Comparison of ENCODE assay signal across 8 cellular contexts in the genomic region with DNA sequence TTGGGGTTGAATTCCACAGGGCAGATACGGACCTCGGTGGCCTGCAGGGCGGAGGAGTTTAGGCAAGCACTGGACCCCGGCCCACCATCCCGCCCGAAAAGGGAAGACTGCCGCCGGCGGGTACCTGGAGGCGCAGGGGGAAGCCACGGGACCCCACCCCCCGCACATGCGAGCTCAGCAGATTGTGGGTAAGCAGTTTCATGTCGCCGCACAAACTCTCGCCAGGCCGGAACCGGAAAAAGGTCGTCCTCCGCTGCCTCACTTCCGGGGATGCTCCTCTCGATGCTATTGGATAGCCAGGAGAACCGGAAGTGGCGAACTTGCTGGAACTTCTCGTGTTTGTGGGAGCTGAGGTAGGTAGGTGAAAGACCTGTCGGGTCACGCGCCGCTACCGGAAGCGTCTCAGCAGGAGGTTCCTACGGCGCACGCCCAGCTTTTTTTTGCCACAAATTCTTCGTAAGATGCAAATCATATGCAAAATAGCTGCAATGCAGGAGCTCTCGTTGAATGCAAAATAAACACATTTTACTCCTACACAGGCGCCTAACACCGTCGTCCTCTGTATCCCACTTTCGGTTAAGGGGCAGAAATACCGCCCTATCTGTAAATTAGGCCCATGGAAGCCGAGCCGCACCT. TPM values are rescaled to one million over a fixed set of nuclear protein-coding genes. Genes with fewer than 3 reads are reported as not detected.
A peak's percentile ranks its signal among the peaks of the same experiment; 100 is the strongest.
DNase-seq lines count a peak whose midpoint lies in the region; ATAC-seq and TF ChIP-seq lines count a peak whose summit lies in the region.

A gene (minus strand): TSS at position 235 of the 636 bp plus-strand sequence. CDS start 33 bp downstream, at position 202.

- no peak for TF ChIP-seq CTCF in CD4-positive, alpha-beta T cell (IDR thresholded peaks at IDR 0.05)
- no peak for TF ChIP-seq CTCF in lung (IDR thresholded peaks at IDR 0.05; ENCODE audit: control extremely low read depth, extremely low read depth)

- H3K4me1 Mint-ChIP-seq in CD4-positive, alpha-beta T cell (ENCODE audit: low read depth) = peaks cover 47% of the 10 kb centered on the region

- peaks cover 0 to 32% of the 10 kb centered on the region in 2 donors for H3K36me3 ChIP-seq in lung (ENCODE audit: control insufficient read depth in 2 of 2, insufficient read depth in 2 of 2, low read length in 2 of 2)

- peak within 1 kb of the TSS; percentile 92 for H3K4me3 Mint-ChIP-seq in CD4-positive, alpha-beta T cell

- intact Hi-C loops in CD4-positive, alpha-beta T cell (cut with DNase I, micrococcal nuclease) = loop anchor here (1.0 to 5.0 kb wide), 8 partner anchors 11 to 336 kb away; a partner anchor contains a TSS

- H3K27me3 Mint-ChIP-seq in CD4-positive, alpha-beta T cell = no peaks in the 10 kb centered on the region

- peak within 1 kb of the TSS; percentile 93 for H3K27ac ChIP-seq in CD4-positive, alpha-beta T cell (ENCODE audit: low read depth, low read length)
- H3K27ac ChIP-seq in lung (ENCODE audit: low read depth in 1 of 2, low read length in 1 of 2) = peak within 1 kb of the TSS; percentile 93 to 97

- no peaks in the 10 kb centered on the region for H3K9me3 ChIP-seq in CD4-positive, alpha-beta T cell (ENCODE audit: control insufficient read depth, low read length)
- no peaks in the 10 kb centered on the region for H3K9me3 ChIP-seq in lung (ENCODE audit: control insufficient read depth in 2 of 2, insufficient read depth in 1 of 2, low read length in 1 of 2)

- no peaks in the 10 kb centered on the region for H3K9me3 Mint-ChIP-seq in CD4-positive, alpha-beta T cell

- 0% methylated on average over 43 of the region's 43 CpGs for WGBS in lung, 2 donors

- H3K4me3 ChIP-seq in lung = peak within 1 kb of the TSS; percentile 77

- peak within 1 kb of the TSS; percentile 98 for H3K27ac Mint-ChIP-seq in CD4-positive, alpha-beta T cell

- POLR2A ChIA-PET in CD4-positive, alpha-beta T cell (lab: Charles Lee) = interaction anchor here (0.5 to 4.0 kb wide), 48 partner anchors 8 to 1744 kb away, joined by 3 to 105 read pairs (median 6); a partner anchor contains a TSS

- ATAC-seq in CD4-positive, alpha-beta T cell (ENCODE audit: poor library complexity) = peak; percentile 77
- ATAC-seq in GM19455 (IDR thresholded peaks at IDR 0.05; ENCODE audit: unreplicated experiment) (peak; percentile 64), lung (ENCODE audit: insufficient read depth, low FRiP score) (peak; percentile 78)

- CTCF ChIA-PET in CD4-positive, alpha-beta T cell (lab: Charles Lee) = interaction anchor here (0.8 to 3.0 kb wide), 19 partner anchors 13 to 336 kb away, joined by 3 to 39 read pairs (median 6); a partner anchor contains a TSS

- peaks cover 62% of the 10 kb centered on the region for H3K36me3 Mint-ChIP-seq in CD4-positive, alpha-beta T cell (ENCODE audit: low read depth)

- no peaks in the 10 kb centered on the region for H3K27me3 ChIP-seq in CD4-positive, alpha-beta T cell (ENCODE audit: control insufficient read depth, insufficient read depth, low read length)
- no peaks in the 10 kb centered on the region for H3K27me3 ChIP-seq in lung (ENCODE audit: control insufficient read depth, insufficient read depth)

- H3K4me1 ChIP-seq in lung (ENCODE audit: control insufficient read depth in 2 of 2, insufficient read depth in 2 of 2, low read length in 2 of 2) = peaks cover 3 to 9% of the 10 kb centered on the region in 2 donors

- peak; percentile 91 to 99 (median 93) for DNase-seq in CD4-positive, alpha-beta T cell
- DNase-seq in HS-27A (ENCODE audit: low read depth) = peak; percentile 97
- DNase-seq in NK-92 (lab: John Stamatoyannopoulos, UW; ENCODE audit: unreplicated experiment) = peak; percentile 88
- peak; percentile 89 to 91 for DNase-seq in activated CD8-positive, alpha-beta memory T cell treated with anti-CD3 and anti-CD28 coated beads for 1 hour (ENCODE audit: extremely low read depth in 1 of 2, low read depth in 1 of 2)
- DNase-seq in effector CD4-positive, alpha-beta T cell = peak; percentile 97
- DNase-seq in lung (ENCODE audit: low spot score) = peak; percentile 98
- DNase-seq in stimulated activated CD4-positive, alpha-beta T cell treated with anti-CD3 and anti-CD28 coated beads, TNF-alpha, amount 100 ng/mL, for 48 hours (ENCODE audit: low read depth in 3 of 3) = peak; percentile 92 to 96 (median 95)

RNA-seq across cellular contexts. Expression of the gene that starts here (rescaled TPM):
- 10 to 100 TPM; 70.5 to 71.4 TPM for total RNA-seq in CD4-positive, alpha-beta T cell
- total RNA-seq in lung = 100 to 1,000 TPM; 154 to 173 TPM
- 100 to 1,000 TPM; 237 to 484 TPM for polyA plus RNA-seq in lung

Comparison
In these comparisons a context has a peak if more than half of its experiments do, and no peak if none do; other contexts are left out.
1. Peak in every context shown above with its lines: DNase-seq, ATAC-seq, H3K4me3 ChIP-seq and H3K27ac ChIP-seq.